Comparison of ENCODE assay signal across 17 cellular contexts in genomic region chr1:212556822-212557549, GRCh38. TPM values are rescaled to one million over a fixed set of nuclear protein-coding genes. Genes with fewer than 3 reads are reported as not detected.
"Had no signal": no experiment of that assay in that cellular context is flagged by ENCODE, and none has a peak within 500 bp of the region (broad histone marks: within the 10 kb centered on the region; RNA-seq: fewer than 3 reads in every experiment).

No MANE protein-coding gene starts in this region.

- H3K4me3 ChIP-seq: cardiac muscle cell, mucosa of descending colon had no signal

- H3K36me3 Mint-ChIP-seq: naive thymus-derived CD8-positive, alpha-beta T cell had no signal

- H3K27ac ChIP-seq: cardiac muscle cell had no signal

- H3K27me3 ChIP-seq: cardiac muscle cell, dorsolateral prefrontal cortex, gastrocnemius medialis, left lung, transverse colon had no signal

- DNase-seq: activated naive CD4-positive, alpha-beta T cell treated with anti-CD3 and anti-CD28 coated beads for 36 hours; activated T-cell treated with anti-CD3 and anti-CD28 coated beads for 4 hours; dorsolateral prefrontal cortex; erythroblast; gastrocnemius medialis; kidney; left lung; mammary epithelial cell; mucosa of descending colon; naive thymus-derived CD8-positive, alpha-beta T cell; right cardiac atrium; stimulated activated CD4-positive, alpha-beta T cell treated with anti-CD3 and anti-CD28 coated beads, Interleukin-4, amount 100 ng/mL, for 24 hours; stimulated activated naive CD4-positive, alpha-beta T cell; SW 1271; transverse colon had no signal

- ATAC-seq: left lung; naive thymus-derived CD8-positive, alpha-beta T cell; right cardiac atrium had no signal

- H3K9me3 ChIP-seq: gastrocnemius medialis, left lung, mucosa of descending colon, transverse colon had no signal

- H3K4me1 ChIP-seq: gastrocnemius medialis had no signal

- H3K36me3 ChIP-seq: cardiac muscle cell, gastrocnemius medialis, left lung, transverse colon had no signal

- FAIRE-seq: kidney, small intestine had no signal

RNA-seq across cellular contexts. Expression of gene ATF3, which starts 51.6 kb away (rescaled TPM):
- polyA plus RNA-seq: naive thymus-derived CD8-positive, alpha-beta T cell had no signal
